In the genomic region with DNA sequence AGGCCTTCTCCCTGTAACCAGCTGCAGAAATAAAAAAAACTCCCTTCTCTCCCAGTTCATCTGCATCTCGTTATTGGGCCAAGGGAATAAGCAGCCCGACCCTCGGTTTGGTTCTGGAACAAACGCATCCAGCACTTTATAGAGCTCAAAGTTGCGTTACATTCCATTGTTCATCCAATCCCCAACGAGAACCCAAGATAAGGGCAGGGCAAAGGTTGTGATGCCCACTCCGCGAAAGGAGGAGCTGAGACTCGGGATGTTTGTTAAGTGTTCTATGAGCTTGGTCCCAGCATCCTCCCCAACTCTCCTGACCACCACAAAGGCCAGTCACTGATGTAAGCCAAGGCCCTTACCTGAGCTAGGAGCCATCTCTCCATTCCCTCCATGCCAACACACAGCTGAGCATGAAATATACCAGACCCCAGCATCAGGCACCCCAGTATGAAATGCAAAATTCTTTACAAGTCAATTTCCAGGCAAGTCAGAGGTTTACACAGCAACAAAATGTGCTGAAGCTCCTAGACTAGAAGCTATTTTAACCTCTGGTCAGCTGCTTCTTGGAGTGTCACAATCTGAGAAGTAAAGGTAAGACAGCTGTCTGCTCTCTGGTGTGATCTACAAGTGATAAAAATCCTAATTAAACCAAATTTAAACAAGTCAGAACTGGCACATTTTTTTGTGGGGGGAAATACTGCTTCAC, we compare ENCODE assay signal across 12 cellular contexts. TPM values are rescaled to one million over a fixed set of nuclear protein-coding genes. Genes with fewer than 3 reads are reported as not detected.
DNase-seq lines count a peak whose midpoint lies in the region; ATAC-seq and TF ChIP-seq lines count a peak whose summit lies in the region.
"Had no signal": no experiment of that assay in that cellular context is flagged by ENCODE, and none has a peak within 500 bp of the region (broad histone marks: within the 10 kb centered on the region; RNA-seq: fewer than 3 reads in every experiment).

No MANE protein-coding gene starts in this region.

- no peak for TF ChIP-seq EP300 in gastroesophageal sphincter (IDR thresholded peaks at IDR 0.05)

- TF ChIP-seq CTCF in activated B cell treated with CpG ODN at 0.5 μM for 24 hours (IDR thresholded peaks at IDR 0.05) (no peak), gastroesophageal sphincter (IDR thresholded peaks at IDR 0.05) (no peak)

- CTCF ChIA-PET in activated B cell treated with CpG ODN at 0.5 μM for 24 hours (lab: Charles Lee) = interaction anchor here (0.7 to 1.2 kb wide), 3 partner anchors 21 to 49 kb away, joined by 3 read pairs; a partner anchor contains a TSS

- WGBS in gastroesophageal sphincter (ENCODE audit: low coverage in 1 of 2), 2 donors = 74 to 83% methylated on average over 7 to 9 of the region's 9 CpGs

- H3K9me3 Mint-ChIP-seq in T-helper 1 cell treated with Interleukin-12 subunit alpha and Interleukin-12 subunit beta and Interleukin-4 antibody, amounts not matched to agents 30 μg/mL and 1 μg/mL, for 36 hours = peaks cover 4% of the 10 kb centered on the region
- H3K9me3 Mint-ChIP-seq in activated B cell treated with CpG ODN at 0.5 μM for 24 hours = no peaks in the 10 kb centered on the region

- peak overlapping the region in 1 of 3 donors; percentile 59 for H3K9ac ChIP-seq in skeletal muscle tissue (ENCODE audit: low read depth in 1 of 3, low read length in 3 of 3)

- intact Hi-C loops in activated B cell treated with CpG ODN at 0.5 μM for 24 hours (cut with micrococcal nuclease) = no loop called here

- POLR2A ChIA-PET in activated B cell treated with CpG ODN at 0.5 μM for 24 hours (lab: Charles Lee) = interaction anchor here (0.7 to 2.5 kb wide), 6 partner anchors 9 to 23 kb away, joined by 3 to 10 read pairs (median 4); a partner anchor contains a TSS

- peaks cover 20% of the 10 kb centered on the region for H3K36me3 Mint-ChIP-seq in T-helper 1 cell treated with Interleukin-12 subunit alpha and Interleukin-12 subunit beta and Interleukin-4 antibody, amounts not matched to agents 30 μg/mL and 1 μg/mL, for 36 hours (ENCODE audit: low read depth)
- peaks cover 43% of the 10 kb centered on the region for H3K36me3 Mint-ChIP-seq in activated B cell treated with CpG ODN at 0.5 μM for 24 hours (ENCODE audit: low read depth)

- no peak for ATAC-seq in activated B cell treated with CpG ODN at 0.5 μM for 24 hours (ENCODE audit: low read depth)
- ATAC-seq in gastroesophageal sphincter = no peak
- ATAC-seq in HG02571 (IDR thresholded peaks at IDR 0.05; ENCODE audit: unreplicated experiment) = no peak
- ATAC-seq: SK-N-SH treated with all-trans-retinoic acid at 6 μM for 48 hours had no signal

- H3K27me3 Mint-ChIP-seq in T-helper 1 cell treated with Interleukin-12 subunit alpha and Interleukin-12 subunit beta and Interleukin-4 antibody, amounts not matched to agents 30 μg/mL and 1 μg/mL, for 36 hours (ENCODE audit: low read depth) = no peaks in the 10 kb centered on the region
- no peaks in the 10 kb centered on the region for H3K27me3 Mint-ChIP-seq in activated B cell treated with CpG ODN at 0.5 μM for 24 hours

- H3K4me3 Mint-ChIP-seq in T-helper 1 cell treated with Interleukin-12 subunit alpha and Interleukin-12 subunit beta and Interleukin-4 antibody, amounts not matched to agents 30 μg/mL and 1 μg/mL, for 36 hours = no peak overlapping the region
- H3K4me3 Mint-ChIP-seq in activated B cell treated with CpG ODN at 0.5 μM for 24 hours = no peak overlapping the region

- H3K4me1 ChIP-seq in gastroesophageal sphincter (peaks cover 4 to 92% (median 47%) of the 10 kb centered on the region in 3 donors), skeletal muscle tissue (ENCODE audit: control insufficient read depth in 3 of 3, insufficient read depth in 3 of 3, low read length in 3 of 3) (peaks cover 57 to 77% (median 72%) of the 10 kb centered on the region in 3 donors)

- TF ChIP-seq POLR2A in gastroesophageal sphincter (IDR thresholded peaks at IDR 0.05) = no peak

- peaks cover 67% of the 10 kb centered on the region for H3K4me1 Mint-ChIP-seq in T-helper 1 cell treated with Interleukin-12 subunit alpha and Interleukin-12 subunit beta and Interleukin-4 antibody, amounts not matched to agents 30 μg/mL and 1 μg/mL, for 36 hours (ENCODE audit: low read depth)
- H3K4me1 Mint-ChIP-seq in activated B cell treated with CpG ODN at 0.5 μM for 24 hours = peaks cover 89% of the 10 kb centered on the region

- no peaks in the 10 kb centered on the region for H3K9me3 ChIP-seq in gastroesophageal sphincter
- no peaks in the 10 kb centered on the region for H3K9me3 ChIP-seq in skeletal muscle tissue (ENCODE audit: control insufficient read depth in 3 of 3, low read length in 3 of 3)

- H3K27ac ChIP-seq in gastroesophageal sphincter (peak overlapping the region in 3 of 4 donors; percentile 67 to 82 (median 75)), skeletal muscle tissue (ENCODE audit: low read depth, low read length) (peak overlapping the region; percentile 60)
- H3K27ac ChIP-seq: 22Rv1 had no signal

- peak overlapping the region; percentile 67 for H3K27ac Mint-ChIP-seq in T-helper 1 cell treated with Interleukin-12 subunit alpha and Interleukin-12 subunit beta and Interleukin-4 antibody, amounts not matched to agents 30 μg/mL and 1 μg/mL, for 36 hours
- peak overlapping the region; percentile 42 for H3K27ac Mint-ChIP-seq in activated B cell treated with CpG ODN at 0.5 μM for 24 hours

- DNase-seq in T-helper 1 cell = no peak
- DNase-seq in activated B cell treated with CpG ODN at 0.5 μM for 24 hours = no peak
- no peak for DNase-seq in amygdala (lab: John Stamatoyannopoulos, UW)
- DNase-seq in cerebellar cortex (ENCODE audit: low spot score) = no peak
- DNase-seq: DMS79, NCI-H1105 had no signal

- no peak overlapping the region for H3K4me3 ChIP-seq in gastroesophageal sphincter
- H3K4me3 ChIP-seq in skeletal muscle tissue (ENCODE audit: low read length in 3 of 3) = peak overlapping the region; percentile 3 to 10 (median 9)

- H3K27me3 ChIP-seq in gastroesophageal sphincter = no peaks in the 10 kb centered on the region
- no peaks in the 10 kb centered on the region for H3K27me3 ChIP-seq in skeletal muscle tissue (ENCODE audit: control insufficient read depth in 3 of 3, insufficient read depth in 3 of 3, low read length in 3 of 3)

- H3K36me3 ChIP-seq in gastroesophageal sphincter = no peaks in the 10 kb centered on the region
- H3K36me3 ChIP-seq in skeletal muscle tissue (ENCODE audit: control insufficient read depth in 3 of 3, insufficient read depth in 3 of 3, low read length in 3 of 3) = no peaks in the 10 kb centered on the region

RNA-seq across cellular contexts. Expression of a gene that starts 17.9 kb away (rescaled TPM):
- 93.8 and 98.4 TPM in 2 replicates for total RNA-seq in activated B cell treated with CpG ODN at 0.5 μM for 24 hours
- total RNA-seq in gastroesophageal sphincter = 10 to 100 TPM; 14.3 to 52.2 (median 42.0) TPM
- total RNA-seq in skeletal muscle tissue = 27.1 TPM

RNA-seq across cellular contexts. Expression of a gene that starts 20.8 kb away (rescaled TPM):
- total RNA-seq in activated B cell treated with CpG ODN at 0.5 μM for 24 hours (79.8 and 98.6 TPM in 2 replicates), gastroesophageal sphincter (10 to 100 TPM; 12.3 to 23.2 (median 20.4) TPM), skeletal muscle tissue (5.2 TPM)

Comparison
In these comparisons a context has a peak if more than half of its experiments do, and no peak if none do; other contexts are left out.
1. H3K4me3 ChIP-seq: peak in skeletal muscle tissue (3 of 3); none in gastroesophageal sphincter (0 of 2).